In the genomic region with DNA sequence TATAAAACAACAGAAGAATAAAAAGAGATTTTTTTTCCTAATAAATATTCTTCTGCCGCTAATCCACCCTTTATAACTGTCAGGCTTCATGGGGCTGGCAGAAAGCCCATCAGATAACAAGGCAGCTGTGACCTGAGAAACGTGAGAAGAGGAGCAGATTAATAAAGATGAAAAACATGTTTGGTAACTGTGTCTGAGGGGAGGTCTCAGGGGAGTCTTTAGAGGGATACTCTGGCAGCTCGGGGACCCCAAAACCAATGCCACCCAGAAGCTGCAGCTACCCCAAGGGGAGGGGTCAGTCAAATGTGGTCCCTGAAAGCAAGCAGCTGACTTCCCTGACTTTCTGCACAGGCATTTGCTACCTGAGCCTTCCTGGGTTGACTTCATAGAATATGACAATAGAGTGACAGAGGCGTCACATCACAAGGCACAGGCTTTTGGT, we compare ENCODE assay signal across 12 cellular contexts. TPM values are rescaled to one million over a fixed set of nuclear protein-coding genes. Genes with fewer than 3 reads are reported as not detected.
A peak's percentile ranks its signal among the peaks of the same experiment; 100 is the strongest.
DNase-seq lines count a peak whose midpoint lies in the region; ATAC-seq, FAIRE-seq and TF ChIP-seq lines count a peak whose summit lies in the region.
"Had no signal": no experiment of that assay in that cellular context is flagged by ENCODE, and none has a peak within 500 bp of the region (broad histone marks: within the 10 kb centered on the region; RNA-seq: fewer than 3 reads in every experiment).

No MANE protein-coding gene starts in this region.

- no peak overlapping the region for H3K9ac ChIP-seq in endothelial cell of umbilical vein (replicated peaks; ENCODE audit: extremely low read depth, insufficient read depth, low read length)

- no peaks in the 10 kb centered on the region for H4K20me1 ChIP-seq in endothelial cell of umbilical vein (replicated peaks; ENCODE audit: control insufficient read depth, extremely low read depth, insufficient read depth, low read length)

- H3K4me2 ChIP-seq in endothelial cell of umbilical vein (ENCODE audit: insufficient read depth, low read length): no peak overlapping the region

- POLR2A ChIA-PET in endothelial cell of umbilical vein (lab: Charles Lee): no interaction called here

- H3K4me1 ChIP-seq in endothelial cell of umbilical vein (ENCODE audit: control insufficient read depth, extremely low read depth, insufficient read depth, low read length): no peaks in the 10 kb centered on the region

- TF ChIP-seq POLR2A in endothelial cell of umbilical vein (IDR thresholded peaks at IDR 0.05; ENCODE audit: low read depth, low read length): no peak

- no peak overlapping the region for H3K4me3 ChIP-seq in endothelial cell of umbilical vein (replicated peaks in 1 of 3; ENCODE audit: insufficient read depth in 1 of 3, low read depth in 1 of 3, low read length in 3 of 3)
- H3K4me3 ChIP-seq: MG63 had no signal

- H3K4me3 Mint-ChIP-seq in activated CD4-positive, alpha-beta T cell treated with anti-CD3 and anti-CD28 coated beads, Interleukin-2, amount 10 ng/mL, durations not matched to agents 24 days and 14 days: no peak overlapping the region

- H3K36me3 Mint-ChIP-seq in activated CD4-positive, alpha-beta T cell treated with anti-CD3 and anti-CD28 coated beads, Interleukin-2, amount 10 ng/mL, durations not matched to agents 24 days and 14 days (ENCODE audit: low read depth): no peaks in the 10 kb centered on the region

- no peaks in the 10 kb centered on the region for H3K9me1 ChIP-seq in endothelial cell of umbilical vein (replicated peaks; ENCODE audit: control insufficient read depth, extremely low read depth, insufficient read depth, low read length)

- H2AFZ ChIP-seq in endothelial cell of umbilical vein (ENCODE audit: low read depth, low read length): no peak overlapping the region

- H3K27ac ChIP-seq in endothelial cell of umbilical vein (ENCODE audit: insufficient read depth, low read depth, low read length): no peak overlapping the region

- intact Hi-C loops in endothelial cell of umbilical vein (cut with micrococcal nuclease): no loop called here
- intact Hi-C loops in activated CD4-positive, alpha-beta T cell treated with anti-CD3 and anti-CD28 coated beads, Interleukin-2, amount 10 ng/mL, durations not matched to agents 24 days and 14 days (cut with micrococcal nuclease): no loop called here

- peaks cover 2 to 7% of the 10 kb centered on the region in 2 experiments for H3K27me3 ChIP-seq in endothelial cell of umbilical vein (ENCODE audit: control insufficient read depth in 2 of 2, insufficient read depth in 2 of 2, low read length in 2 of 2)
- H3K27me3 ChIP-seq: MG63 had no signal

- no peaks in the 10 kb centered on the region for H3K9me3 Mint-ChIP-seq in activated CD4-positive, alpha-beta T cell treated with anti-CD3 and anti-CD28 coated beads, Interleukin-2, amount 10 ng/mL, durations not matched to agents 24 days and 14 days

- in situ Hi-C loops in Caki2 (cut with HindIII; ENCODE audit: low pct_unique_long_range_greater_than_20kb, low sequenced_read_pairs): no loop called here

- no TSS peak for BruUV-seq in endothelial cell of umbilical vein (replicated peaks; lab: Mats Ljungman, UMichigan)

- H3K9me3 ChIP-seq in endothelial cell of umbilical vein (replicated peaks; ENCODE audit: control insufficient read depth, insufficient read depth, low read length): no peaks in the 10 kb centered on the region
- H3K9me3 ChIP-seq: MG63 had no signal

- dilution Hi-C loops in endothelial cell of umbilical vein (cut with MboI; ENCODE audit: extremely low pct_ligation_motif_present, low sequenced_read_pairs): no loop called here

- DNase-seq in Caki2 (ENCODE audit: low read depth) (peak; percentile 25), NCI-H1092 (lab: John Stamatoyannopoulos, UW) (peak; percentile 60), NCI-H748 treated with DMSO at 0.1 percent for 48 hours (lab: John Stamatoyannopoulos, UW) (peak; percentile 17), endothelial cell of umbilical vein (ENCODE audit: low read depth, low spot score) (no peak), frontal cortex (ENCODE audit: low spot score in 2 of 2) (no peak)
- DNase-seq in activated CD4-positive, alpha-beta T cell treated with anti-CD3 and anti-CD28 coated beads, Interleukin-2, amount 10 ng/mL, durations not matched to agents 24 days and 14 days: no peak
- DNase-seq: activated CD8-positive, alpha-beta memory T cell treated with anti-CD3 and anti-CD28 coated beads, Interleukin-2, amount 50 U/mL, for 4 hours; mesendoderm; MG63 had no signal

- no peaks in the 10 kb centered on the region for H3K36me3 ChIP-seq in endothelial cell of umbilical vein (ENCODE audit: control insufficient read depth in 2 of 2, extremely low read depth in 1 of 2, insufficient read depth in 2 of 2, low read length in 2 of 2)
- H3K36me3 ChIP-seq: MG63 had no signal

- H3K4me1 Mint-ChIP-seq in activated CD4-positive, alpha-beta T cell treated with anti-CD3 and anti-CD28 coated beads, Interleukin-2, amount 10 ng/mL, durations not matched to agents 24 days and 14 days: peaks cover 8% of the 10 kb centered on the region

- H3K27ac Mint-ChIP-seq in activated CD4-positive, alpha-beta T cell treated with anti-CD3 and anti-CD28 coated beads, Interleukin-2, amount 10 ng/mL, durations not matched to agents 24 days and 14 days: no peak overlapping the region

- CTCF ChIA-PET in endothelial cell of umbilical vein (lab: Charles Lee): interaction anchor here (1.0 to 3.9 kb wide), 4 partner anchors 9 to 144 kb away, joined by 3 to 45 read pairs (median 16); no protein-coding TSS in a partner anchor

- no peaks in the 10 kb centered on the region for H3K79me2 ChIP-seq in endothelial cell of umbilical vein (ENCODE audit: control insufficient read depth, insufficient read depth, low read length)

- FAIRE-seq in endothelial cell of umbilical vein (lab: Jason Lieb, UNC) (no peak), frontal cortex (lab: Jason Lieb, UNC) (no peak)

- peaks cover 5% of the 10 kb centered on the region for H3K27me3 Mint-ChIP-seq in activated CD4-positive, alpha-beta T cell treated with anti-CD3 and anti-CD28 coated beads, Interleukin-2, amount 10 ng/mL, durations not matched to agents 24 days and 14 days

- no peak for TF ChIP-seq CTCF in endothelial cell of umbilical vein (IDR thresholded peaks at IDR 0.05; ENCODE audit: extremely low read depth in 1 of 2, insufficient read depth in 1 of 2, low read depth in 1 of 2, low read length in 2 of 2)

- ATAC-seq in GM21515 (IDR thresholded peaks at IDR 0.05; ENCODE audit: unreplicated experiment) (no peak), GM19035 (IDR thresholded peaks at IDR 0.05; ENCODE audit: unreplicated experiment) (no peak)

TF ChIP-seq in endothelial cell of umbilical vein, 7 proteins besides CTCF, POLR2A, EP300 and RAD21:
- TF ChIP-seq GATA2 (IDR thresholded peaks at IDR 0.05; ENCODE audit: insufficient read depth, insufficient read length, low read depth, low read length): peak; percentile 43
- TF ChIP-seq, protein P1, sequence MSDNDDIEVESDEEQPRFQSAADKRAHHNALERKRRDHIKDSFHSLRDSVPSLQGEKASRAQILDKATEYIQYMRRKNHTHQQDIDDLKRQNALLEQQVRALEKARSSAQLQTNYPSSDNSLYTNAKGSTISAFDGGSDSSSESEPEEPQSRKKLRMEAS (IDR thresholded peaks at IDR 0.05; ENCODE audit: insufficient read depth, insufficient read length): no peak

RNA-seq across cellular contexts. Expression of a gene that starts 48.4 kb away (rescaled TPM):
- total RNA-seq in Caki2 (2014; rRNA removed; shearing (Covaris generic); ENCODE audit: low replicate concordance): not detected in 2 replicates
- not detected in 2 replicates for total RNA-seq in endothelial cell of umbilical vein
- not detected in 2 replicates for polyA plus RNA-seq in endothelial cell of umbilical vein
- not detected in 2 replicates for polyA plus RNA-seq in endothelial cell of umbilical vein (2011; cell fraction: cytosol; rRNA removed)
- not detected in 2 replicates for polyA plus RNA-seq in endothelial cell of umbilical vein (2011; cell fraction: nucleus; rRNA removed)
- polyA plus RNA-seq in endothelial cell of umbilical vein (2012): not detected in 2 replicates
- polyA minus RNA-seq in endothelial cell of umbilical vein: not detected in 2 replicates
- not detected for polyA minus RNA-seq in endothelial cell of umbilical vein (2011; cell fraction: cytosol; rRNA and poly(A)+ RNA removed)
- not detected in 2 replicates for polyA minus RNA-seq in endothelial cell of umbilical vein (2011; cell fraction: nucleus; rRNA and poly(A)+ RNA removed)
- total RNA-seq in frontal cortex: not detected
- 65.6 and 68.9 TPM in 2 replicates for total RNA-seq in activated CD4-positive, alpha-beta T cell treated with anti-CD3 and anti-CD28 coated beads, Interleukin-2, amount 10 ng/mL, durations not matched to agents 24 days and 14 days
- total RNA-seq: renal cortical epithelial cell had no signal

Comparison
In these comparisons a context has a peak if more than half of its experiments do, and no peak if none do; other contexts are left out.
1. DNase-seq: peak in Caki2 (single experiment), NCI-H1092 (single experiment) and NCI-H748 treated with DMSO at 0.1 percent for 48 hours (single experiment); none in endothelial cell of umbilical vein (single experiment), frontal cortex (0 of 2) and activated CD4-positive, alpha-beta T cell treated with anti-CD3 and anti-CD28 coated beads, Interleukin-2, amount 10 ng/mL, durations not matched to agents 24 days and 14 days (single experiment).
2. RNA of a gene that starts 48.4 kb away (total RNA-seq): 65.6 to 68.9 TPM in activated CD4-positive, alpha-beta T cell treated with anti-CD3 and anti-CD28 coated beads, Interleukin-2, amount 10 ng/mL, durations not matched to agents 24 days and 14 days; not detected in endothelial cell of umbilical vein, not detected in Caki2 and not detected in frontal cortex (single experiment); every median in the first group is over 10 times any median in the second.